Comparison of ENCODE assay signal across 14 cellular contexts in genomic region chr4:156889616-156890594, GRCh38.
DNase-seq lines count a peak whose midpoint lies in the region; ATAC-seq lines count a peak whose summit lies in the region.
"Had no signal": no experiment of that assay in that cellular context is flagged by ENCODE, and none has a peak within 500 bp of the region (broad histone marks: within the 10 kb centered on the region; RNA-seq: fewer than 3 reads in every experiment).

No MANE protein-coding gene starts in this region.

- H2BK120ac ChIP-seq in trophoblast cell (ENCODE audit: insufficient read depth, low read length, poor library complexity) = no peak overlapping the region

- H3K9ac ChIP-seq in trophoblast cell (ENCODE audit: low read length) = no peak overlapping the region

- no peak overlapping the region for H3K4ac ChIP-seq in trophoblast cell (ENCODE audit: low read depth, low read length)

- no peaks in the 10 kb centered on the region for H3K4me1 ChIP-seq in trophoblast cell (ENCODE audit: control insufficient read depth in 1 of 2, insufficient read depth in 2 of 2, low read length in 2 of 2)
- H3K4me1 ChIP-seq in CD8-positive, alpha-beta memory T cell (ENCODE audit: insufficient read depth, low read length) = no peaks in the 10 kb centered on the region

- H3K36me3 Mint-ChIP-seq in CD8-positive, alpha-beta memory T cell = no peaks in the 10 kb centered on the region
- H3K36me3 Mint-ChIP-seq in activated CD4-positive, alpha-beta memory T cell treated with anti-CD3 and anti-CD28 coated beads, Interleukin-2, amount 10 ng/mL, durations not matched to agents 7 days and 5 days (ENCODE audit: low read depth) = no peaks in the 10 kb centered on the region
- H3K36me3 Mint-ChIP-seq: CD8-positive, alpha-beta T cell had no signal

- no peaks in the 10 kb centered on the region for H3K27me3 Mint-ChIP-seq in CD8-positive, alpha-beta memory T cell
- no peaks in the 10 kb centered on the region for H3K27me3 Mint-ChIP-seq in activated CD4-positive, alpha-beta memory T cell treated with anti-CD3 and anti-CD28 coated beads, Interleukin-2, amount 10 ng/mL, durations not matched to agents 7 days and 5 days

- no peak overlapping the region for H4K91ac ChIP-seq in trophoblast cell (ENCODE audit: low read depth, low read length)

- no peak overlapping the region for H2BK12ac ChIP-seq in trophoblast cell (ENCODE audit: low read length)

- POLR2A ChIA-PET in CD8-positive, alpha-beta memory T cell (lab: Charles Lee) = no interaction called here
- POLR2A ChIA-PET in activated CD4-positive, alpha-beta memory T cell treated with anti-CD3 and anti-CD28 coated beads, Interleukin-2, amount 10 ng/mL, durations not matched to agents 7 days and 5 days (lab: Charles Lee) = no interaction called here

- H3K4me3 ChIP-seq in trophoblast cell (ENCODE audit: low read depth, low read length) = no peak overlapping the region
- H3K4me3 ChIP-seq in CD8-positive, alpha-beta memory T cell (ENCODE audit: low read length) = no peak overlapping the region
- H3K4me3 ChIP-seq: HAP-1 had no signal

- no peak for ATAC-seq in GM18858 (IDR thresholded peaks at IDR 0.05; ENCODE audit: unreplicated experiment)
- ATAC-seq: CD8-positive, alpha-beta T cell had no signal

- no peak overlapping the region for H2BK5ac ChIP-seq in trophoblast cell (ENCODE audit: low read depth, low read length, poor library complexity)

- no peaks in the 10 kb centered on the region for H3K36me3 ChIP-seq in trophoblast cell (ENCODE audit: control insufficient read depth in 1 of 2, insufficient read depth in 2 of 2, low read length in 2 of 2)
- H3K36me3 ChIP-seq in CD8-positive, alpha-beta memory T cell (ENCODE audit: insufficient read depth, low read length) = no peaks in the 10 kb centered on the region
- H3K36me3 ChIP-seq: HAP-1 had no signal

- no peak overlapping the region for H3K4me2 ChIP-seq in trophoblast cell (ENCODE audit: low read length)

- CTCF ChIA-PET in CD8-positive, alpha-beta memory T cell (lab: Charles Lee) = no interaction called here
- CTCF ChIA-PET in activated CD4-positive, alpha-beta memory T cell treated with anti-CD3 and anti-CD28 coated beads, Interleukin-2, amount 10 ng/mL, durations not matched to agents 7 days and 5 days (lab: Charles Lee) = no interaction called here

- H3K9me3 ChIP-seq in trophoblast cell (ENCODE audit: insufficient read depth, low read depth, low read length) = no peaks in the 10 kb centered on the region
- H3K9me3 ChIP-seq in CD8-positive, alpha-beta memory T cell (ENCODE audit: low read length) = no peaks in the 10 kb centered on the region
- H3K9me3 ChIP-seq: HAP-1 had no signal

- H3K27ac ChIP-seq in trophoblast cell (ENCODE audit: low read depth, low read length) = no peak overlapping the region
- no peak overlapping the region for H3K27ac ChIP-seq in CD8-positive, alpha-beta memory T cell (ENCODE audit: low read depth, low read length)
- H3K27ac ChIP-seq: HL-60 had no signal

- H3K27ac Mint-ChIP-seq in CD8-positive, alpha-beta memory T cell = no peak overlapping the region
- no peak overlapping the region for H3K27ac Mint-ChIP-seq in activated CD4-positive, alpha-beta memory T cell treated with anti-CD3 and anti-CD28 coated beads, Interleukin-2, amount 10 ng/mL, durations not matched to agents 7 days and 5 days
- H3K27ac Mint-ChIP-seq: CD8-positive, alpha-beta T cell had no signal

- H3K14ac ChIP-seq in trophoblast cell (ENCODE audit: low read length) = no peak overlapping the region

- H3K79me1 ChIP-seq in trophoblast cell (ENCODE audit: low read length) = no peaks in the 10 kb centered on the region

- H4K12ac ChIP-seq in trophoblast cell (ENCODE audit: low read depth, low read length) = no peak overlapping the region

- no CpG with 5 or more reads among the region's 8 CpGs for WGBS in trophoblast cell (ENCODE audit: extremely low coverage, insufficient coverage, insufficient read length)

- H4K8ac ChIP-seq in trophoblast cell (ENCODE audit: low read depth, low read length) = no peak overlapping the region

- DNase-seq in AG20443 (ENCODE audit: low spot score) (peak; percentile 48), NOMO-1 treated with dmso at 0.1 percent for 144 hours (lab: John Stamatoyannopoulos, UW; ENCODE audit: unreplicated experiment) (peak; percentile 21), fibroblast of peridontal ligament (ENCODE audit: extremely low read depth) (peak; percentile 93), trophoblast cell (peak; percentile 4 to 64), GM19240 (ENCODE audit: insufficient read length, low spot score) (no peak)
- DNase-seq in CD8-positive, alpha-beta memory T cell = no peak
- DNase-seq in activated CD4-positive, alpha-beta memory T cell treated with anti-CD3 and anti-CD28 coated beads, Interleukin-2, amount 10 ng/mL, durations not matched to agents 7 days and 5 days = no peak
- DNase-seq: activated CD4-positive, alpha-beta T cell treated with anti-CD3 and anti-CD28 coated beads for 48 hours; CD8-positive, alpha-beta T cell; NCI-H1694 treated with DMSO at 0.1 percent for 48 hours had no signal

- peak overlapping the region; percentile 47 for H3K23ac ChIP-seq in trophoblast cell (ENCODE audit: low read length)

- H2AFZ ChIP-seq in trophoblast cell (ENCODE audit: insufficient read depth, low read length, poor library complexity) = no peak overlapping the region

- no peaks in the 10 kb centered on the region for H3K4me1 Mint-ChIP-seq in CD8-positive, alpha-beta memory T cell
- H3K4me1 Mint-ChIP-seq in activated CD4-positive, alpha-beta memory T cell treated with anti-CD3 and anti-CD28 coated beads, Interleukin-2, amount 10 ng/mL, durations not matched to agents 7 days and 5 days = no peaks in the 10 kb centered on the region
- H3K4me1 Mint-ChIP-seq: neural crest cell had no signal

- H3K4me3 Mint-ChIP-seq in CD8-positive, alpha-beta memory T cell = no peak overlapping the region
- no peak overlapping the region for H3K4me3 Mint-ChIP-seq in activated CD4-positive, alpha-beta memory T cell treated with anti-CD3 and anti-CD28 coated beads, Interleukin-2, amount 10 ng/mL, durations not matched to agents 7 days and 5 days
- H3K4me3 Mint-ChIP-seq: CD8-positive, alpha-beta T cell; neural crest cell had no signal

- no peaks in the 10 kb centered on the region for H3K27me3 ChIP-seq in trophoblast cell (ENCODE audit: insufficient read depth, low read length)
- H3K27me3 ChIP-seq in CD8-positive, alpha-beta memory T cell (ENCODE audit: insufficient read depth, low read length, poor library complexity, severe bottlenecking) = no peaks in the 10 kb centered on the region

- H3K9me3 Mint-ChIP-seq in CD8-positive, alpha-beta memory T cell = peaks cover 0 to 11% (median 8%) of the 10 kb centered on the region in 5 donors
- H3K9me3 Mint-ChIP-seq in activated CD4-positive, alpha-beta memory T cell treated with anti-CD3 and anti-CD28 coated beads, Interleukin-2, amount 10 ng/mL, durations not matched to agents 7 days and 5 days = no peaks in the 10 kb centered on the region
- H3K9me3 Mint-ChIP-seq: CD8-positive, alpha-beta T cell; neural crest cell had no signal

- H2AK5ac ChIP-seq in trophoblast cell (ENCODE audit: low read length) = no peak overlapping the region

- H3K18ac ChIP-seq in trophoblast cell (ENCODE audit: low read length) = no peak overlapping the region

- H3K79me2 ChIP-seq in trophoblast cell (ENCODE audit: control insufficient read depth, insufficient read depth, low read length, poor library complexity) = no peaks in the 10 kb centered on the region

Comparison
In these comparisons a context has a peak if more than half of its experiments do, and no peak if none do; other contexts are left out.
1. DNase-seq: peak in AG20443 (single experiment), NOMO-1 treated with dmso at 0.1 percent for 144 hours (single experiment), fibroblast of peridontal ligament (single experiment) and trophoblast cell (2 of 2); none in CD8-positive, alpha-beta memory T cell (0 of 5), activated CD4-positive, alpha-beta memory T cell treated with anti-CD3 and anti-CD28 coated beads, Interleukin-2, amount 10 ng/mL, durations not matched to agents 7 days and 5 days (single experiment) and GM19240 (single experiment).